1 cellular context compared by ENCODE assay signal in genomic region chr19:44753932-44754742, GRCh38.
TF ChIP-seq lines count a peak whose summit lies in the region.

No MANE protein-coding gene starts in this region.

TF ChIP-seq in HEK293, 187 proteins besides CTCF, POLR2A, EP300 and RAD21 (continued from another document):
- TF ChIP-seq, protein P1, sequence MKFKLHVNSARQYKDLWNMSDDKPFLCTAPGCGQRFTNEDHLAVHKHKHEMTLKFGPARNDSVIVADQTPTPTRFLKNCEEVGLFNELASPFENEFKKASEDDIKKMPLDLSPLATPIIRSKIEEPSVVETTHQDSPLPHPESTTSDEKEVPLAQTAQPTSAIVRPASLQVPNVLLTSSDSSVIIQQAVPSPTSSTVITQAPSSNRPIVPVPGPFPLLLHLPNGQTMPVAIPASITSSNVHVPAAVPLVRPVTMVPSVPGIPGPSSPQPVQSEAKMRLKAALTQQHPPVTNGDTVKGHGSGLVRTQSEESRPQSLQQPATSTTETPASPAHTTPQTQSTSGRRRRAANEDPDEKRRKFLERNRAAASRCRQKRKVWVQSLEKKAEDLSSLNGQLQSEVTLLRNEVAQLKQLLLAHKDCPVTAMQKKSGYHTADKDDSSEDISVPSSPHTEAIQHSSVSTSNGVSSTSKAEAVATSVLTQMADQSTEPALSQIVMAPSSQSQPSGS (tag by site-specific recombination; IDR thresholded peaks at IDR 0.05; ENCODE audit: low read depth), result no peak
- TF ChIP-seq YY1 (tag by site-specific recombination; IDR thresholded peaks at IDR 0.05), result no peak
- peak; percentile 18 for TF ChIP-seq ZBTB26 (tag by site-specific recombination; optimal IDR thresholded peaks at IDR 0.05)
- peak; percentile 78; the same call in 1 of the 2 replicates for TF ChIP-seq KLF7 (tag by site-specific recombination; IDR thresholded peaks at IDR 0.05; ENCODE audit: borderline replicate concordance)
- TF ChIP-seq REST (tag by site-specific recombination; IDR thresholded peaks at IDR 0.05), result no peak
- TF ChIP-seq ZNF692 (tag by site-specific recombination; IDR thresholded peaks at IDR 0.05), result 0 out of 2 replicates have a peak, but pooled peaks have one; percentile 20
- TF ChIP-seq ZNF184 (tag by site-specific recombination; IDR thresholded peaks at IDR 0.05), result no peak
- TF ChIP-seq ZNF341 (tag by site-specific recombination; IDR thresholded peaks at IDR 0.05; ENCODE audit: low read depth), result 0 out of 2 replicates have a peak, but pooled peaks have one; percentile 37
- peak; percentile 53; the same call in 1 of the 2 replicates for TF ChIP-seq ZNF501 (tag by site-specific recombination; IDR thresholded peaks at IDR 0.05)
- TF ChIP-seq ZNF433 (tag by site-specific recombination; IDR thresholded peaks at IDR 0.05; ENCODE audit: low read depth), result no peak
- 0 out of 2 replicates have a peak, but pooled peaks have one; percentile 16 for TF ChIP-seq ZNF366 (tag by site-specific recombination; conservative IDR thresholded peaks at IDR 0.05)
- peak; percentile 75; the same call in 1 of the 2 replicates for TF ChIP-seq KLF8 (tag by site-specific recombination; IDR thresholded peaks at IDR 0.05)
- peak; percentile 58 for TF ChIP-seq SP7 (tag by site-specific recombination; IDR thresholded peaks at IDR 0.05)
- peak; percentile 93 for TF ChIP-seq KLF1 (tag by site-specific recombination; IDR thresholded peaks at IDR 0.05)
- TF ChIP-seq ZBTB10 (tag by site-specific recombination; IDR thresholded peaks at IDR 0.05), result peak; percentile 94
- TF ChIP-seq EGR2 (tag by site-specific recombination; IDR thresholded peaks at IDR 0.05; ENCODE audit: low read depth), result peak; percentile 45; the same call in 1 of the 2 replicates
- peak; percentile 47; the same call in 1 of the 2 replicates for TF ChIP-seq ZXDB (tag by site-specific recombination; IDR thresholded peaks at IDR 0.05)
- TF ChIP-seq ZNF140 (tag by site-specific recombination; IDR thresholded peaks at IDR 0.05), result no peak
- peak; percentile 97 for TF ChIP-seq SCRT2 (tag by site-specific recombination; IDR thresholded peaks at IDR 0.05)
- peak; percentile 69 for TF ChIP-seq SCRT1 (tag by site-specific recombination; IDR thresholded peaks at IDR 0.05; ENCODE audit: borderline replicate concordance)
- peak; percentile 89 for TF ChIP-seq ZBTB20 (tag by site-specific recombination; IDR thresholded peaks at IDR 0.05)
- TF ChIP-seq ZBTB48 (tag by site-specific recombination; IDR thresholded peaks at IDR 0.05), result peak; percentile 96
- peak; percentile 94 for TF ChIP-seq PRDM10 (tag by site-specific recombination; IDR thresholded peaks at IDR 0.05)
- peak; percentile 41 for TF ChIP-seq ZIC2 (tag by site-specific recombination; IDR thresholded peaks at IDR 0.05)
- TF ChIP-seq ZBTB17 (tag by site-specific recombination; IDR thresholded peaks at IDR 0.05), result peak; percentile 52; the same call in 1 of the 2 replicates
- TF ChIP-seq, protein P2, sequence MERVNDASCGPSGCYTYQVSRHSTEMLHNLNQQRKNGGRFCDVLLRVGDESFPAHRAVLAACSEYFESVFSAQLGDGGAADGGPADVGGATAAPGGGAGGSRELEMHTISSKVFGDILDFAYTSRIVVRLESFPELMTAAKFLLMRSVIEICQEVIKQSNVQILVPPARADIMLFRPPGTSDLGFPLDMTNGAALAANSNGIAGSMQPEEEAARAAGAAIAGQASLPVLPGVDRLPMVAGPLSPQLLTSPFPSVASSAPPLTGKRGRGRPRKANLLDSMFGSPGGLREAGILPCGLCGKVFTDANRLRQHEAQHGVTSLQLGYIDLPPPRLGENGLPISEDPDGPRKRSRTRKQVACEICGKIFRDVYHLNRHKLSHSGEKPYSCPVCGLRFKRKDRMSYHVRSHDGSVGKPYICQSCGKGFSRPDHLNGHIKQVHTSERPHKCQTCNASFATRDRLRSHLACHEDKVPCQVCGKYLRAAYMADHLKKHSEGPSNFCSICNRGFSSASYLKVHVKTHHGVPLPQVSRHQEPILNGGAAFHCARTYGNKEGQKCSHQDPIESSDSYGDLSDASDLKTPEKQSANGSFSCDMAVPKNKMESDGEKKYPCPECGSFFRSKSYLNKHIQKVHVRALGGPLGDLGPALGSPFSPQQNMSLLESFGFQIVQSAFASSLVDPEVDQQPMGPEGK (tag by site-specific recombination; IDR thresholded peaks at IDR 0.05), result peak; percentile 85
